Comparison of ENCODE assay signal across 8 cellular contexts in the genomic region with DNA sequence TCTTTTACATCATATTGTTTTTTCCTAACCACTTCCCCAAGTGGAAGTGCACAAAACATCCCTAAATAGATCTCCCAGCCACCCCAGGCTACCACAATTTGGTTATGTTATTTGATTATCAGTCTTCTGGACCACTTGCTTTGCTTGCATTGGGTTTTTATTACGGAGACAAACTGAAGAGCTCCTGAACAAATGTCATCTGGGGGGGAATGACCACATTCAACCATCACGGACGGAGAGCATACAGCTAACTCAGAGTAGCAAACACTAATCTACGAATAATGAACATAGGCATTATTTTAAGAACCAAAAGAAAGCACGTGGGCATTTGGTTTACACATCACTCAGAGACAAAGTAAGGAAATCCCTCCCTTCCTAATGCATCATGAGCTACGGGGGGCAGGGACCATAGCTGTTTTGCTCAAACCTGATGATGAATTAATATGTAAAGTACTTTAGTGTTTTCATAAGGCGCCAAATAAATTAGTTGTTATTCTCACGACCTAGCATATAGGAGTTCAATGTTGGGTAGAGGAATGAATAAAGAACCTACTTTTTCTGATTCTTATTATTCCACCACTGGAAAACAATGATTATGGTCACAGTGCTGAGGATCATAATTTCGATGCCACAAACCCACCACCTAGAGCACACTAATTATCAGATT. TPM values are rescaled to one million over a fixed set of nuclear protein-coding genes. Genes with fewer than 3 reads are reported as not detected.
DNase-seq lines count a peak whose midpoint lies in the region; ATAC-seq and TF ChIP-seq lines count a peak whose summit lies in the region.

No MANE protein-coding gene starts in this region.

- H3K4me3 Mint-ChIP-seq in CD8-positive, alpha-beta T cell = peak overlapping the region; percentile 92
- H3K4me3 Mint-ChIP-seq in activated naive CD8-positive, alpha-beta T cell = peak overlapping the region; percentile 90

- H3K9ac ChIP-seq in HUES64 (ENCODE audit: low read depth, low read length) = peak overlapping the region; percentile 65

- H3K27ac Mint-ChIP-seq in CD8-positive, alpha-beta T cell = peak overlapping the region; percentile 96
- peak overlapping the region; percentile 89 for H3K27ac Mint-ChIP-seq in activated naive CD8-positive, alpha-beta T cell

- peaks cover 8% of the 10 kb centered on the region for H3K36me3 Mint-ChIP-seq in CD8-positive, alpha-beta T cell
- H3K36me3 Mint-ChIP-seq in activated naive CD8-positive, alpha-beta T cell = peaks cover 2% of the 10 kb centered on the region

- peak in 2 of 7 experiments; percentile 26 to 58 for DNase-seq in CD8-positive, alpha-beta T cell
- DNase-seq in hepatocyte (ENCODE audit: low spot score) (peak; percentile 14), NCI-H2029 (lab: John Stamatoyannopoulos, UW) (no peak)

- H3K27ac ChIP-seq in CD8-positive, alpha-beta T cell (ENCODE audit: low read depth, low read length) = peak overlapping the region; percentile 59
- H3K27ac ChIP-seq in HUES64 (ENCODE audit: low read depth, low read length) (peak overlapping the region; percentile 67), hepatocyte (peak overlapping the region; percentile 96), skin epidermis (peak overlapping the region in 20 of 21 experiments; percentile 18 to 98 (median 92))

- peaks cover 51% of the 10 kb centered on the region for H3K4me1 Mint-ChIP-seq in CD8-positive, alpha-beta T cell (ENCODE audit: low read depth)
- peaks cover 46% of the 10 kb centered on the region for H3K4me1 Mint-ChIP-seq in activated naive CD8-positive, alpha-beta T cell (ENCODE audit: low read depth)

- H3K27me3 ChIP-seq in CD8-positive, alpha-beta T cell (ENCODE audit: insufficient read depth, low read length) = no peaks in the 10 kb centered on the region
- H3K27me3 ChIP-seq in HUES64 (ENCODE audit: insufficient read depth, low read length) (no peaks in the 10 kb centered on the region), hepatocyte (no peaks in the 10 kb centered on the region)

- peak overlapping the region; percentile 60 for H3K4me3 ChIP-seq in CD8-positive, alpha-beta T cell (ENCODE audit: low read depth, low read length)
- H3K4me3 ChIP-seq in HUES64 (ENCODE audit: low read length) (peak overlapping the region; percentile 80), hepatocyte (peak overlapping the region; percentile 87), skin epidermis (peak overlapping the region; percentile 70 to 97 (median 94))

- H3K9me3 ChIP-seq in CD8-positive, alpha-beta T cell (ENCODE audit: low read length) = no peaks in the 10 kb centered on the region
- H3K9me3 ChIP-seq in HUES64 (ENCODE audit: insufficient read depth, low read depth, low read length) = no peaks in the 10 kb centered on the region
- H3K9me3 ChIP-seq in hepatocyte (ENCODE audit: low read depth) = no peaks in the 10 kb centered on the region

- WGBS in HUES64 = 48% methylated on average over 8 of the region's 9 CpGs
- 22% methylated on average over 9 of the region's 9 CpGs for WGBS in hepatocyte (ENCODE audit: low lambda C conversion rate, missing lambda C conversion rate)

- peaks cover 34% of the 10 kb centered on the region for H3K79me2 ChIP-seq in hepatocyte

- H3K36me3 ChIP-seq in CD8-positive, alpha-beta T cell (ENCODE audit: insufficient read depth, low read length) = no peaks in the 10 kb centered on the region
- H3K36me3 ChIP-seq in HUES64 (ENCODE audit: insufficient read depth, low read length) (no peaks in the 10 kb centered on the region), hepatocyte (replicated peaks; ENCODE audit: insufficient read depth, low read depth) (no peaks in the 10 kb centered on the region)

- TF ChIP-seq CTCF in CD8-positive, alpha-beta T cell (IDR thresholded peaks at IDR 0.05) = no peak
- TF ChIP-seq CTCF in hepatocyte (IDR thresholded peaks at IDR 0.05; ENCODE audit: poor library complexity) = no peak

- H2AFZ ChIP-seq in hepatocyte = peak overlapping the region; percentile 60

- H3K4me1 ChIP-seq in CD8-positive, alpha-beta T cell (ENCODE audit: insufficient read depth, low read length) = peaks cover 21% of the 10 kb centered on the region
- H3K4me1 ChIP-seq in HUES64 (ENCODE audit: insufficient read depth, low read length) = peaks cover 18% of the 10 kb centered on the region
- peaks cover 21% of the 10 kb centered on the region for H3K4me1 ChIP-seq in hepatocyte (ENCODE audit: insufficient read depth)

- H3K4me2 ChIP-seq in hepatocyte = peak overlapping the region; percentile 90

- CTCF ChIA-PET in CD8-positive, alpha-beta T cell (lab: Charles Lee) = interaction anchor here (0.8 to 2.6 kb wide), 3 partner anchors 11 to 142 kb away, joined by 3 to 10 read pairs (median 4); partner anchors contain the start of gene TMEM156

- ATAC-seq in CD8-positive, alpha-beta T cell = peak; percentile 30
- no peak for ATAC-seq in GM19324 (IDR thresholded peaks at IDR 0.05; ENCODE audit: low FRiP score, unreplicated experiment)
- no peak for ATAC-seq in GM19395 (IDR thresholded peaks at IDR 0.05; ENCODE audit: unreplicated experiment)

- H4K20me1 ChIP-seq in hepatocyte (ENCODE audit: insufficient read depth, poor library complexity, severe bottlenecking) = peaks cover 1% of the 10 kb centered on the region

- no peaks in the 10 kb centered on the region for H3K9me3 Mint-ChIP-seq in CD8-positive, alpha-beta T cell
- no peaks in the 10 kb centered on the region for H3K9me3 Mint-ChIP-seq in activated naive CD8-positive, alpha-beta T cell (ENCODE audit: low read depth)

- no peaks in the 10 kb centered on the region for H3K27me3 Mint-ChIP-seq in CD8-positive, alpha-beta T cell (ENCODE audit: low read depth)
- no peaks in the 10 kb centered on the region for H3K27me3 Mint-ChIP-seq in activated naive CD8-positive, alpha-beta T cell

- no peaks in the 10 kb centered on the region for H3K9me2 ChIP-seq in hepatocyte (replicated peaks; ENCODE audit: insufficient read depth)

- POLR2A ChIA-PET in CD8-positive, alpha-beta T cell (lab: Charles Lee) = interaction anchor here (0.9 to 1.4 kb wide), 3 partner anchors 10 to 15 kb away, joined by 3 to 5 read pairs (median 3); no protein-coding TSS in a partner anchor

- intact Hi-C loops in CD8-positive, alpha-beta T cell (cut with DNase I, micrococcal nuclease) = loop anchor here (1.0 to 10.0 kb wide), 7 partner anchors 11 to 411 kb away; partner anchors contain the start of genes WDR19 (in 2 of the 2), KLF3 (in 1 of the 2), LIAS (in 1 of the 2) and RFC1 (in 1 of the 2)

RNA-seq across cellular contexts. Expression of gene TMEM156, which starts 11.6 kb away (rescaled TPM):
- total RNA-seq in CD8-positive, alpha-beta T cell = 1 to 10 TPM; 8.4 to 9.4 TPM
- not detected for polyA plus RNA-seq in HUES64 (2013, experiment 1 of 2)
- not detected for polyA plus RNA-seq in HUES64 (2013, experiment 2 of 2)
- 1.3 TPM in 1 of 2 replicates, not detected in the other for total RNA-seq in hepatocyte
- not detected in 2 replicates for polyA plus RNA-seq in hepatocyte

RNA-seq across cellular contexts. Expression of gene KLHL5, which starts 18.2 kb away (rescaled TPM):
- total RNA-seq in CD8-positive, alpha-beta T cell = 10 to 100 TPM; 11.8 to 13.2 TPM
- 14.6 TPM for polyA plus RNA-seq in HUES64 (2013, experiment 1 of 2)
- polyA plus RNA-seq in HUES64 (2013, experiment 2 of 2) = 21.6 TPM
- 51.6 and 58.3 TPM in 2 replicates for total RNA-seq in hepatocyte
- polyA plus RNA-seq in hepatocyte = 28.1 and 30.2 TPM in 2 replicates
